Comparison of ENCODE assay signal across 8 cellular contexts in the genomic region with DNA sequence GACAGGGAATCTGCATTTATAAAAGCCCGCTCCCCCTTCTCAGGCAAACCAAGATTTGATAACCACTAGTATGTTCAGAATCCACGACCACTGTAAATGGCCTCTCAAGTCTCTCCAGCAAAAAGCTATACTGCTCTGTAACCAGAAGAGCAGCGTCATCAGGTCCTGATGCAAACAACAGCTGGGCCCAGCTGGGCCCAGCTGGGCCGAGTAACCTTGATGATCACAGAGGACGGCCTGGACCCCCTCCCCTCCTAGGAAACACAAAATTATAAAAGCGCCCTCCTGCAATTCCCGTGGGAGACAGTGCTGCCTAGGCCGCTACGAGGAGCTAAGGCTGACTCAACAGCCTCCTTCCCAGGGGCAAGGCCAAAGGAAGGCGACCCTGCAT. TPM values are rescaled to one million over a fixed set of nuclear protein-coding genes. Genes with fewer than 3 reads are reported as not detected.
DNase-seq lines count a peak whose midpoint lies in the region; ATAC-seq and TF ChIP-seq lines count a peak whose summit lies in the region.

No MANE protein-coding gene starts in this region.

- H3K79me2 ChIP-seq in mesendoderm (ENCODE audit: control insufficient read depth, insufficient read depth, low read length) = peaks cover 17% of the 10 kb centered on the region

- no peak overlapping the region for H2AK5ac ChIP-seq in mesendoderm (ENCODE audit: low read length)

- H3K36me3 ChIP-seq in CD4-positive, alpha-beta memory T cell (ENCODE audit: insufficient read depth, low read length) = no peaks in the 10 kb centered on the region
- H3K36me3 ChIP-seq in mesendoderm (ENCODE audit: control insufficient read depth, insufficient read depth, low read length) = no peaks in the 10 kb centered on the region

- CTCF ChIA-PET in CD4-positive, alpha-beta memory T cell (lab: Charles Lee; ENCODE audit: partially characterized antibody) = interaction anchor here (1.0 to 4.0 kb wide), 6 partner anchors 13 to 353 kb away, joined by 3 to 45 read pairs (median 7); a partner anchor contains a TSS

- peak overlapping the region; percentile 66 for H3K4me2 ChIP-seq in mesendoderm (ENCODE audit: low read length)

- H3K27me3 ChIP-seq in CD4-positive, alpha-beta memory T cell (ENCODE audit: insufficient read depth, low read length) = no peaks in the 10 kb centered on the region
- H3K27me3 ChIP-seq in mesendoderm (ENCODE audit: insufficient read depth, low read length, poor library complexity) = no peaks in the 10 kb centered on the region

- peak overlapping the region; percentile 55 to 88 for H3K4me3 ChIP-seq in CD4-positive, alpha-beta memory T cell (ENCODE audit: low read length in 2 of 2)
- H3K4me3 ChIP-seq in mesendoderm (ENCODE audit: low read length) = no peak overlapping the region

- H3K9ac ChIP-seq in mesendoderm (ENCODE audit: low read length) = peak overlapping the region; percentile 96

- WGBS in mesendoderm (ENCODE audit: extremely low coverage, insufficient coverage, low lambda C conversion rate) = no CpG with 5 or more reads among the region's 10 CpGs

- peak overlapping the region; percentile 88 for H3K56ac ChIP-seq in mesendoderm (ENCODE audit: low read length)

- H3K27me3 Mint-ChIP-seq in CD4-positive, alpha-beta memory T cell = peaks cover 0 to 2% of the 10 kb centered on the region in 2 donors
- H3K27me3 Mint-ChIP-seq in brain = peaks cover 40% of the 10 kb centered on the region

- peak overlapping the region; percentile 59 for H3K4ac ChIP-seq in mesendoderm (ENCODE audit: low read depth, low read length)

- H3K4me3 Mint-ChIP-seq in CD4-positive, alpha-beta memory T cell = peak overlapping the region; percentile 91 to 99 (median 94)
- peak overlapping the region; percentile 91 to 95 (median 94) for H3K4me3 Mint-ChIP-seq in brain

- ATAC-seq in HG03103 (IDR thresholded peaks at IDR 0.05; ENCODE audit: low read depth, unreplicated experiment) (peak; percentile 1), HG02759 (IDR thresholded peaks at IDR 0.05; ENCODE audit: unreplicated experiment) (no peak)

- no peak overlapping the region for H2BK5ac ChIP-seq in mesendoderm (ENCODE audit: low read length)

- intact Hi-C loops in CD4-positive, alpha-beta memory T cell (cut with micrococcal nuclease) = loop anchor here (1.0 kb wide), 6 partner anchors 12 to 861 kb away; a partner anchor contains a TSS

- peaks cover 22 to 45% (median 33%) of the 10 kb centered on the region in 4 donors for H3K4me1 Mint-ChIP-seq in CD4-positive, alpha-beta memory T cell
- peaks cover 39% of the 10 kb centered on the region for H3K4me1 Mint-ChIP-seq in brain

- peak overlapping the region; percentile 95 for H4K5ac ChIP-seq in mesendoderm (ENCODE audit: low read length)

- peak overlapping the region; percentile 43 for H4K8ac ChIP-seq in mesendoderm (ENCODE audit: low read depth, low read length)

- H3K9me3 ChIP-seq in CD4-positive, alpha-beta memory T cell (ENCODE audit: control insufficient read depth in 1 of 2, low read length in 2 of 2) = no peaks in the 10 kb centered on the region

- peaks cover 13 to 25% of the 10 kb centered on the region in 2 donors for H3K36me3 Mint-ChIP-seq in CD4-positive, alpha-beta memory T cell
- peaks cover 9% of the 10 kb centered on the region for H3K36me3 Mint-ChIP-seq in brain

- no peak overlapping the region for H3K23ac ChIP-seq in mesendoderm (ENCODE audit: low read length)

- POLR2A ChIA-PET in CD4-positive, alpha-beta memory T cell (lab: Charles Lee; ENCODE audit: partially characterized antibody) = interaction anchor here (0.5 to 6.7 kb wide), 14 partner anchors 12 to 903 kb away, joined by 3 to 109 read pairs (median 4); a partner anchor contains a TSS

- peak overlapping the region; percentile 96 to 100 (median 99) for H3K27ac Mint-ChIP-seq in CD4-positive, alpha-beta memory T cell
- peak overlapping the region; percentile 99 to 100 (median 100) for H3K27ac Mint-ChIP-seq in brain

- no peaks in the 10 kb centered on the region for H3K9me3 Mint-ChIP-seq in CD4-positive, alpha-beta memory T cell
- no peaks in the 10 kb centered on the region for H3K9me3 Mint-ChIP-seq in brain

- H3K79me1 ChIP-seq in mesendoderm (ENCODE audit: low read length) = peaks cover 5% of the 10 kb centered on the region

- DNase-seq in CD4-positive, alpha-beta memory T cell = no peak
- DNase-seq in mesendoderm (no peak), NCI-H187 treated with DMSO at 0.1 percent for 48 hours (lab: John Stamatoyannopoulos, UW) (no peak)
- no peak for DNase-seq in stimulated activated naive CD4-positive, alpha-beta T cell (lab: John Stamatoyannopoulos, UW)
- DNase-seq in effector CD4-positive, alpha-beta T cell = no peak

- no peak for TF ChIP-seq CTCF in brain (conservative IDR thresholded peaks at IDR 0.05)

- H2BK120ac ChIP-seq in mesendoderm (ENCODE audit: low read depth, low read length) = no peak overlapping the region

- peaks cover 35% of the 10 kb centered on the region for H3K4me1 ChIP-seq in CD4-positive, alpha-beta memory T cell (ENCODE audit: insufficient read depth, low read length)
- no peaks in the 10 kb centered on the region for H3K4me1 ChIP-seq in mesendoderm (ENCODE audit: control insufficient read depth, low read depth, low read length)

- no peak overlapping the region for H2BK15ac ChIP-seq in mesendoderm (replicated peaks; ENCODE audit: low read depth)

- peak overlapping the region; percentile 86 for H3K18ac ChIP-seq in mesendoderm (ENCODE audit: low read length)

- peak overlapping the region; percentile 83 for H3K27ac ChIP-seq in CD4-positive, alpha-beta memory T cell (ENCODE audit: low read depth, low read length)
- H3K27ac ChIP-seq in mesendoderm (ENCODE audit: low read depth, low read length) = peak overlapping the region; percentile 16

RNA-seq across cellular contexts. Expression of a gene that starts 0.5 kb away (rescaled TPM):
- 10 to 100 TPM; 18.6 to 19.1 TPM for total RNA-seq in CD4-positive, alpha-beta memory T cell
- 1 to 10 TPM in 1 of 2 donors, under 1 TPM in 1; 1.00 to 4.7 TPM for polyA plus RNA-seq in CD4-positive, alpha-beta memory T cell
- 18.2 TPM for polyA plus RNA-seq in brain (ENCODE audit: insufficient read depth, low read depth, low replicate concordance)
- 22.4 TPM for polyA plus RNA-seq in mesendoderm (2013, experiment 1 of 2)
- polyA plus RNA-seq in mesendoderm (2013, experiment 2 of 2) = 22.3 TPM

RNA-seq across cellular contexts. Expression of a gene that starts 12.2 kb away (rescaled TPM):
- 1 to 10 TPM; 2.0 to 2.2 TPM for total RNA-seq in CD4-positive, alpha-beta memory T cell
- under 1 TPM in 1 of 2 donors, not detected in 1; 0.22 TPM for polyA plus RNA-seq in CD4-positive, alpha-beta memory T cell
- 0.54 TPM for polyA plus RNA-seq in brain (ENCODE audit: insufficient read depth, low read depth, low replicate concordance)
- 0.45 TPM for polyA plus RNA-seq in mesendoderm (2013, experiment 1 of 2)
- 0.55 TPM for polyA plus RNA-seq in mesendoderm (2013, experiment 2 of 2)
